ENCODE assay signal across 8 cellular contexts in genomic region chr12:10613334-10614055, GRCh38. TPM values are rescaled to one million over a fixed set of nuclear protein-coding genes. Genes with fewer than 3 reads are reported as not detected.
A peak's percentile ranks its signal among the peaks of the same experiment; 100 is the strongest.
DNase-seq lines count a peak whose midpoint lies in the region; ATAC-seq, FAIRE-seq and TF ChIP-seq lines count a peak whose summit lies in the region.

Gene MAGOHB, minus strand, starts transcription at chr12:10613609. Its CDS starts 77 bp downstream, at chr12:10613532.

- no peaks in the 10 kb centered on the region for H3K9me3 ChIP-seq in pancreas
- no peaks in the 10 kb centered on the region for H3K9me3 ChIP-seq in tibial artery

- peaks cover 39% of the 10 kb centered on the region for H3K4me1 Mint-ChIP-seq in activated naive CD8-positive, alpha-beta T cell treated with anti-CD3 and anti-CD28 coated beads, Interleukin-2, amount 50 U/mL, for 24 hours

- H3K36me3 ChIP-seq in pancreas (peaks cover 0 to 2% (median 0%) of the 10 kb centered on the region in 3 donors), tibial artery (peaks cover 5 to 18% (median 9%) of the 10 kb centered on the region in 3 donors)

- TF ChIP-seq CTCF in GM12865 (IDR thresholded peaks at IDR 0.05; ENCODE audit: insufficient read depth, low read depth, low read length, missing control alignments) (no peak), pancreas (IDR thresholded peaks at IDR 0.05) (no peak), tibial artery (IDR thresholded peaks at IDR 0.05) (peak in 1 of 2 experiments; percentile 14)

- peaks cover 3% of the 10 kb centered on the region for H3K27me3 Mint-ChIP-seq in activated naive CD8-positive, alpha-beta T cell treated with anti-CD3 and anti-CD28 coated beads, Interleukin-2, amount 50 U/mL, for 24 hours

- peak; percentile 92 for FAIRE-seq in pancreas (lab: Jason Lieb, UNC)

- peak within 1 kb of the TSS; percentile 77 to 89 (median 82) for H3K27ac ChIP-seq in pancreas
- peak within 1 kb of the TSS; percentile 84 to 89 for H3K27ac ChIP-seq in tibial artery

- peak within 1 kb of the TSS; percentile 100 for H3K4me3 Mint-ChIP-seq in activated naive CD8-positive, alpha-beta T cell treated with anti-CD3 and anti-CD28 coated beads, Interleukin-2, amount 50 U/mL, for 24 hours

- H3K4me1 ChIP-seq in pancreas (peaks cover 0 to 11% (median 0%) of the 10 kb centered on the region in 3 donors), tibial artery (peaks cover 0 to 25% (median 10%) of the 10 kb centered on the region in 4 donors)

- H3K4me3 ChIP-seq in GM12865 (ENCODE audit: low read depth, low read length) (peak within 1 kb of the TSS; percentile 84), pancreas (peak within 1 kb of the TSS; percentile 60 to 83 (median 68)), tibial artery (peak within 1 kb of the TSS; percentile 66 to 76)

- H3K27me3 ChIP-seq in pancreas: no peaks in the 10 kb centered on the region
- no peaks in the 10 kb centered on the region for H3K27me3 ChIP-seq in tibial artery

- DNase-seq in GM12865 (ENCODE audit: low read depth) (peak; percentile 98), NCI-H1417 treated with DMSO at 0.1 percent for 48 hours (lab: John Stamatoyannopoulos, UW) (peak; percentile 69), SW480 (ENCODE audit: low spot score) (peak; percentile 96), Right ventricle myocardium superior (peak; percentile 97), pancreas (peak; percentile 92 to 99 (median 96)), tibial artery (peak; percentile 93 to 97)
- DNase-seq in activated naive CD8-positive, alpha-beta T cell treated with anti-CD3 and anti-CD28 coated beads, Interleukin-2, amount 50 U/mL, for 24 hours: peak; percentile 100

- H3K27ac Mint-ChIP-seq in activated naive CD8-positive, alpha-beta T cell treated with anti-CD3 and anti-CD28 coated beads, Interleukin-2, amount 50 U/mL, for 24 hours: peak within 1 kb of the TSS; percentile 100

- H3K36me3 Mint-ChIP-seq in activated naive CD8-positive, alpha-beta T cell treated with anti-CD3 and anti-CD28 coated beads, Interleukin-2, amount 50 U/mL, for 24 hours (ENCODE audit: low read depth): peaks cover 44% of the 10 kb centered on the region

- intact Hi-C loops in Right ventricle myocardium superior (cut with DNase I) (loop anchor here (5.0 kb wide), 1 partner anchor 139 kb away; no protein-coding TSS in a partner anchor), pancreas (cut with DNase I) (no loop called here), tibial artery (cut with DNase I; ENCODE audit: low total_unique reads) (loop anchor here (5.0 to 10.0 kb wide), 2 partner anchors 111 to 139 kb away; partner anchors contain the start of gene YBX3)

- no peaks in the 10 kb centered on the region for H3K9me3 Mint-ChIP-seq in activated naive CD8-positive, alpha-beta T cell treated with anti-CD3 and anti-CD28 coated beads, Interleukin-2, amount 50 U/mL, for 24 hours

- 0% methylated on average over 46 of the region's 46 CpGs for WGBS in pancreas, 2 donors

- ATAC-seq in HG02763 (IDR thresholded peaks at IDR 0.05; ENCODE audit: unreplicated experiment): peak; percentile 94
- peak; percentile 98 for ATAC-seq in activated naive CD8-positive, alpha-beta T cell treated with anti-CD3 and anti-CD28 coated beads, Interleukin-2, amount 50 U/mL, for 24 hours
- peak; percentile 100 for ATAC-seq in Right ventricle myocardium superior (ENCODE audit: poor library complexity)
- ATAC-seq in pancreas: peak; percentile 96 to 99 (median 99)

RNA-seq across cellular contexts. Expression of gene MAGOHB, which starts in this region (rescaled TPM):
- total RNA-seq in Right ventricle myocardium superior: 14.0 TPM
- total RNA-seq in pancreas: 10 to 100 TPM in 2 of 6 donors, 1 to 10 TPM in 4; 5.4 to 11.4 (median 8.6) TPM
- 10 to 100 TPM; 13.7 to 18.6 TPM for polyA plus RNA-seq in pancreas

Comparison
In these comparisons a context has a peak if more than half of its experiments do, and no peak if none do; other contexts are left out.
1. Peak in every context shown above with its lines: DNase-seq, ATAC-seq, H3K4me3 ChIP-seq and H3K27ac ChIP-seq.
2. intact Hi-C loops: an anchor here in Right ventricle myocardium superior (5.0 kb wide) and tibial artery (5.0 to 10.0 kb wide); none called in pancreas.